In the genomic region with DNA sequence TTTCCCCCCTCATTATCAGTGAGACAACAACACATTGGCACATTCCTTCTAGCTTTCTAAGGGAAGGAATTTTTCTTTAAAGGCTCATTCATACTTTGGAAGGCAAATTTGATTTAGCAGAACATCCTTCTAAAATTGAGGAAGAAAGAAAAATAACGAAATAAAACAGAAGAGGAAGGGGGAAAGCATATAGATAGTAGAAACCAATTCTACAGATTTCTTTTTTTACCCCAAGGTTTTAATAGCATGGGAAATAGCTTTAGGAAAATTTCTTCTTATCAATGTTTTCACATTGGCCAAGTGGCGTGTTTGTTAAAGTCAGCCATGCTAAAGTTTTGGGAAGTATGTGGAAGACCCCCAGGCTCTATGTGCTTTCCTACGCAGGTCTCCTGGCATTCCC, we compare ENCODE assay signal across 31 cellular contexts.
"Had no signal": no experiment of that assay in that cellular context is flagged by ENCODE, and none has a peak within 500 bp of the region (broad histone marks: within the 10 kb centered on the region; RNA-seq: fewer than 3 reads in every experiment).

No MANE protein-coding gene starts in this region.

- H3K4me3 Mint-ChIP-seq: immature natural killer cell; mesothelial cell of epicardium; naive B cell; natural killer cell; neural progenitor cell; stimulated activated memory B cell treated with anti-CD40 and anti-IgM and Interleukin-4, amounts not matched to agents 10 μg/mL and 1 μg/mL and 100 μg/mL, for 72 hours; stimulated activated naive CD8-positive, alpha-beta T cell treated with anti-CD3 and anti-CD28 coated beads, Interleukin-15, amount 100 ng/mL, for 72 hours; type B pancreatic cell had no signal

- H3K4me1 Mint-ChIP-seq: mesothelial cell of epicardium; naive B cell; neural progenitor cell; stimulated activated memory B cell treated with anti-CD40 and anti-IgM and Interleukin-4, amounts not matched to agents 10 μg/mL and 1 μg/mL and 100 μg/mL, for 72 hours had no signal

- H3K4me1 ChIP-seq: left lung, lower lobe of right lung, neural progenitor cell, parathyroid adenoma, psoas muscle, right atrium auricular region, tibial nerve, uterus had no signal

- H3K27ac Mint-ChIP-seq: immature natural killer cell; mesothelial cell of epicardium; naive B cell; natural killer cell; neural progenitor cell; stimulated activated memory B cell treated with anti-CD40 and anti-IgM and Interleukin-4, amounts not matched to agents 10 μg/mL and 1 μg/mL and 100 μg/mL, for 72 hours; stimulated activated naive CD8-positive, alpha-beta T cell treated with anti-CD3 and anti-CD28 coated beads, Interleukin-15, amount 100 ng/mL, for 72 hours; type B pancreatic cell had no signal

- H3K36me3 Mint-ChIP-seq: immature natural killer cell; naive B cell; natural killer cell; stimulated activated memory B cell treated with anti-CD40 and anti-IgM and Interleukin-4, amounts not matched to agents 10 μg/mL and 1 μg/mL and 100 μg/mL, for 72 hours had no signal

- H3K9ac ChIP-seq: neural progenitor cell, parathyroid adenoma had no signal

- H3K27me3 Mint-ChIP-seq: stimulated activated memory B cell treated with anti-CD40 and anti-IgM and Interleukin-4, amounts not matched to agents 10 μg/mL and 1 μg/mL and 100 μg/mL, for 72 hours; stimulated activated naive CD8-positive, alpha-beta T cell treated with anti-CD3 and anti-CD28 coated beads, Interleukin-15, amount 100 ng/mL, for 72 hours; type B pancreatic cell had no signal

- H2AFZ ChIP-seq: neural progenitor cell, parathyroid adenoma had no signal

- H3K9me3 Mint-ChIP-seq: immature natural killer cell; mesothelial cell of epicardium; naive B cell; natural killer cell; neural progenitor cell; stimulated activated memory B cell treated with anti-CD40 and anti-IgM and Interleukin-4, amounts not matched to agents 10 μg/mL and 1 μg/mL and 100 μg/mL, for 72 hours; stimulated activated naive CD8-positive, alpha-beta T cell treated with anti-CD3 and anti-CD28 coated beads, Interleukin-15, amount 100 ng/mL, for 72 hours; type B pancreatic cell had no signal

- FAIRE-seq: islet of Langerhans, kidney had no signal

- H3K27ac ChIP-seq: left lung, lower lobe of right lung, neural progenitor cell, neutrophil, parathyroid adenoma, psoas muscle, right atrium auricular region, right lobe of liver, tibial nerve, uterus had no signal

- H3K4me2 ChIP-seq: neural progenitor cell, smooth muscle cell had no signal

- H3K79me2 ChIP-seq: parathyroid adenoma had no signal

- DNase-seq: hippocampal formation; immature natural killer cell; kidney; left colon; left lung; lower lobe of right lung; mammary epithelial cell; mesendoderm; naive B cell; natural killer cell; occipital lobe; psoas muscle; right lobe of liver; stimulated activated CD4-positive, alpha-beta T cell treated with anti-CD3 and anti-CD28 coated beads, Interleukin-1b, Interleukin-23, amount 100 ng/mL, for 48 hours; stimulated activated CD4-positive, alpha-beta T cell treated with anti-CD3 and anti-CD28 coated beads, Interleukin-2, amount 100 ng/mL, for 48 hours; stimulated activated CD4-positive, alpha-beta T cell treated with anti-CD3 and anti-CD28 coated beads, Interleukin-4, amount 100 ng/mL, for 4 hours; stimulated activated CD8-positive, alpha-beta memory T cell treated with anti-CD3 and anti-CD28 coated beads, Interleukin-4, amount 100 ng/mL, for 48 hours; stimulated activated naive CD4-positive, alpha-beta T cell treated with Interleukin-2 at 50 U/mL for 16 hours; stimulated activated naive CD8-positive, alpha-beta T cell treated with anti-CD3 and anti-CD28 coated beads, Interleukin-15, amount 100 ng/mL, for 72 hours; substantia nigra; uterus had no signal

- H3K9me3 ChIP-seq: left lung, lower lobe of right lung, neutrophil, psoas muscle, right atrium auricular region, right lobe of liver, tibial nerve, uterus had no signal

- H3K4me3 ChIP-seq: left lung, lower lobe of right lung, neural progenitor cell, psoas muscle, right atrium auricular region, right lobe of liver, smooth muscle cell, tibial nerve, uterus had no signal

- H3K27me3 ChIP-seq: left lung, neural progenitor cell, neutrophil, right atrium auricular region, right lobe of liver, tibial nerve, uterus had no signal

- H3K36me3 ChIP-seq: neural progenitor cell, neutrophil, right lobe of liver, uterus had no signal

- ATAC-seq: left colon; left lung; lower lobe of right lung; natural killer cell; psoas muscle; right lobe of liver; stimulated activated memory B cell treated with anti-CD40 and anti-IgM and Interleukin-4, amounts not matched to agents 10 μg/mL and 1 μg/mL and 100 μg/mL, for 72 hours; stimulated activated naive CD8-positive, alpha-beta T cell treated with anti-CD3 and anti-CD28 coated beads, Interleukin-15, amount 100 ng/mL, for 72 hours had no signal
